Comparison of ENCODE assay signal across 8 cellular contexts in the genomic region with DNA sequence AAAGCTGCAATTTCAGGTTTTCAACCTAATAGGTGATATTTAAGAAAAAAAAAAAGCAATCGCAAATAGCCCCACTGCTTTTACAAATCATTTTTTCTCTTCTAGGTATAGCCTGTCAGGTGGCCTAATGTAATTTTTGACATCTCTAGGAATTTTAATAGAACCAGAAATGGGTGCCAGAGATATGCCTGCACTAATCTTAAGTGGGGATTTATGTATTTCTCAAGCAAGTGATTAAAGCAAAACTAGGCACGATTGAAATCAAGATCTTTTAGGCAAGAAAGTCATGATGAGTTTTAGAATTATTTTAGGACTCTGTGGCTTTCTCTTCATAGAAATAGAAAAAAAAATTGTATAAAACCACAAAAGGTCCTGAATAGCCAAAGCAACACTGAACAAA. TPM values are rescaled to one million over a fixed set of nuclear protein-coding genes. Genes with fewer than 3 reads are reported as not detected.
A peak's percentile ranks its signal among the peaks of the same experiment; 100 is the strongest.
DNase-seq lines count a peak whose midpoint lies in the region; ATAC-seq and TF ChIP-seq lines count a peak whose summit lies in the region.

No MANE protein-coding gene starts in this region.

- H3K79me2 ChIP-seq in PC-9 (ENCODE audit: low read depth) = peaks cover 9% of the 10 kb centered on the region; the same call in 1 of the 2 replicates
- H3K79me2 ChIP-seq in parathyroid adenoma = no peaks in the 10 kb centered on the region

- no peaks in the 10 kb centered on the region for H3K36me3 ChIP-seq in H7 (replicated peaks; ENCODE audit: control insufficient read depth, insufficient read depth, low read length)
- no peaks in the 10 kb centered on the region for H3K36me3 ChIP-seq in PC-9 (ENCODE audit: low read depth)
- peaks cover 2% of the 10 kb centered on the region for H3K36me3 ChIP-seq in endodermal cell (ENCODE audit: control insufficient read depth, insufficient read depth, low read length)
- no peaks in the 10 kb centered on the region for H3K36me3 ChIP-seq in parathyroid adenoma (ENCODE audit: control insufficient read depth, insufficient read depth, low read length)

- DNase-seq in H7 (no peak), PC-9 (no peak), endodermal cell (no peak), mesenteric fat pad (ENCODE audit: low spot score) (no peak), HuH-7 (ENCODE audit: low spot score) (no peak), islet precursor cell (no peak)

- no peaks in the 10 kb centered on the region for H3K9me2 ChIP-seq in PC-9 (ENCODE audit: insufficient read depth)

- no peak for ATAC-seq in activated CD4-positive, CD25-positive, alpha-beta regulatory T cell treated with anti-CD3 and anti-CD28 coated beads, Interleukin-2, amount 50 U/mL, for 24 hours

- peak overlapping the region; percentile 81 for H3K4me3 Mint-ChIP-seq in endodermal cell

- peaks cover 24% of the 10 kb centered on the region for H3F3A ChIP-seq in PC-9 (ENCODE audit: insufficient read depth, low read depth)

- H3K9me3 Mint-ChIP-seq in endodermal cell = no peaks in the 10 kb centered on the region

- H4K20me1 ChIP-seq in PC-9 (ENCODE audit: insufficient read depth) = no peaks in the 10 kb centered on the region

- peak overlapping the region; percentile 98 for H3K27ac Mint-ChIP-seq in endodermal cell

- H3K27me3 Mint-ChIP-seq in endodermal cell (ENCODE audit: insufficient read depth) = no peaks in the 10 kb centered on the region

- H3K27me3 ChIP-seq in H7 (ENCODE audit: control insufficient read depth, insufficient read depth, low read length) = no peaks in the 10 kb centered on the region
- no peaks in the 10 kb centered on the region for H3K27me3 ChIP-seq in PC-9 (ENCODE audit: insufficient read depth, low read depth)
- no peaks in the 10 kb centered on the region for H3K27me3 ChIP-seq in endodermal cell (ENCODE audit: control insufficient read depth, insufficient read depth, low read length, poor library complexity, severe bottlenecking)
- no peaks in the 10 kb centered on the region for H3K27me3 ChIP-seq in parathyroid adenoma (ENCODE audit: control insufficient read depth, insufficient read depth, low read length)

- BruUV-seq in PC-9 (replicated peaks; lab: Mats Ljungman, UMichigan) = no TSS peak

- H3K4me1 Mint-ChIP-seq in endodermal cell = peaks cover 24% of the 10 kb centered on the region

- intact Hi-C loops in PC-9 (cut with micrococcal nuclease; ENCODE audit: unreplicated experiment) = loop anchor here (1.0 to 5.0 kb wide), 3 partner anchors 234 to 919 kb away; a partner anchor contains a TSS

- H3K4me1 ChIP-seq in PC-9 (replicated peaks; ENCODE audit: insufficient read depth) (peaks cover 26% of the 10 kb centered on the region), endodermal cell (ENCODE audit: control insufficient read depth, insufficient read depth, low read length) (peaks cover 6% of the 10 kb centered on the region), parathyroid adenoma (peaks cover 5% of the 10 kb centered on the region)

- CTCF ChIA-PET in PC-9 (lab: Charles Lee) = interaction anchor here (0.5 to 1.4 kb wide), 7 partner anchors 11 to 573 kb away, joined by 4 to 11 read pairs (median 5); a partner anchor contains a TSS

- H3K36me3 Mint-ChIP-seq in endodermal cell (ENCODE audit: low read depth) = peaks cover 15% of the 10 kb centered on the region

- H3K9me3 ChIP-seq in PC-9 (ENCODE audit: insufficient read depth, low read depth) = no peaks in the 10 kb centered on the region
- H3K9me3 ChIP-seq in endodermal cell (ENCODE audit: control insufficient read depth, low read length) = no peaks in the 10 kb centered on the region
- no peaks in the 10 kb centered on the region for H3K9me3 ChIP-seq in parathyroid adenoma (ENCODE audit: control insufficient read depth, low read length)

- POLR2A ChIA-PET in PC-9 (lab: Charles Lee; ENCODE audit: unreplicated experiment) = interaction anchor here (0.5 to 0.8 kb wide), 13 partner anchors 11 to 1087 kb away, joined by 3 to 38 read pairs (median 6); a partner anchor contains a TSS

- H3K4me2 ChIP-seq in PC-9 (peak overlapping the region; percentile 94), parathyroid adenoma (ENCODE audit: low read length) (peak overlapping the region; percentile 93)

- peak overlapping the region; percentile 81 for H3K4me3 ChIP-seq in H7 (ENCODE audit: insufficient read depth, low read depth, low read length)
- H3K4me3 ChIP-seq in PC-9 = peak overlapping the region; percentile 82
- H3K4me3 ChIP-seq in endodermal cell (ENCODE audit: low read length) = peak overlapping the region; percentile 82
- H3K4me3 ChIP-seq in parathyroid adenoma (ENCODE audit: low read depth, low read length) = peak overlapping the region; percentile 51

- WGBS in endodermal cell (ENCODE audit: insufficient coverage in 1 of 2, insufficient read length in 1 of 2), 2 experiments = 45 to 86% methylated on average over 1 to 2 of the region's 2 CpGs

- TF ChIP-seq CTCF in PC-9 (conservative IDR thresholded peaks at IDR 0.05) (no peak), endodermal cell (conservative IDR thresholded peaks at IDR 0.05) (no peak), parathyroid adenoma (IDR thresholded peaks at IDR 0.05) (no peak)

- H3K9ac ChIP-seq in endodermal cell (ENCODE audit: extremely low read depth, low read length, poor library complexity, severe bottlenecking) (peak overlapping the region; percentile 66), parathyroid adenoma (no peak overlapping the region)

- peak overlapping the region; percentile 92 for H2AFZ ChIP-seq in PC-9
- peak overlapping the region; percentile 97 for H2AFZ ChIP-seq in parathyroid adenoma

- H3K27ac ChIP-seq in PC-9 (peak overlapping the region; percentile 50), endodermal cell (ENCODE audit: low read depth, low read length) (peak overlapping the region; percentile 87), parathyroid adenoma (peak overlapping the region; percentile 99)

RNA-seq across cellular contexts. Expression of a gene that starts 0.9 kb away (rescaled TPM):
- 10.5 and 18.3 TPM in 2 replicates for total RNA-seq in H7 (2014; rRNA removed; shearing (Covaris generic))
- total RNA-seq in PC-9 (2021) (31.1 and 31.2 TPM in 2 replicates), endodermal cell (10 to 100 TPM; 12.4 to 16.8 TPM), mesenteric fat pad (5.6 TPM)
- polyA plus RNA-seq in endodermal cell (2013, experiment 1 of 2) = 17.4 TPM
- 16.0 TPM for polyA plus RNA-seq in endodermal cell (2013, experiment 2 of 2)

RNA-seq across cellular contexts. Expression of a gene that starts 24.2 kb away (rescaled TPM):
- 0.14 TPM in 1 of 2 replicates, not detected in the other for total RNA-seq in H7 (2014; rRNA removed; shearing (Covaris generic))
- total RNA-seq in PC-9 (2021) = 0.20 and 0.33 TPM in 2 replicates
- under 1 TPM in 1 of 2 donors, not detected in 1; 0.20 TPM for total RNA-seq in endodermal cell
- 0.50 TPM for polyA plus RNA-seq in endodermal cell (2013, experiment 1 of 2)
- polyA plus RNA-seq in endodermal cell (2013, experiment 2 of 2) = 0.41 TPM
- not detected for total RNA-seq in mesenteric fat pad

RNA-seq across cellular contexts. Expression of a gene that starts 34.3 kb away (rescaled TPM):
- 0.26 and 0.59 TPM in 2 replicates for total RNA-seq in H7 (2014; rRNA removed; shearing (Covaris generic))
- 8.3 and 9.4 TPM in 2 replicates for total RNA-seq in PC-9 (2021)
- 1 to 10 TPM; 5.0 to 7.2 TPM for total RNA-seq in endodermal cell
- 5.4 TPM for polyA plus RNA-seq in endodermal cell (2013, experiment 1 of 2)
- polyA plus RNA-seq in endodermal cell (2013, experiment 2 of 2) = 4.6 TPM
- total RNA-seq in mesenteric fat pad = 2.7 TPM
